In genomic region chr12:15837141-15837781, GRCh38 we compare ENCODE assay signal across 15 cellular contexts. TPM values are rescaled to one million over a fixed set of nuclear protein-coding genes. Genes with fewer than 3 reads are reported as not detected.
DNase-seq lines count a peak whose midpoint lies in the region; ATAC-seq and TF ChIP-seq lines count a peak whose summit lies in the region.
"Had no signal": no experiment of that assay in that cellular context is flagged by ENCODE, and none has a peak within 500 bp of the region (broad histone marks: within the 10 kb centered on the region; RNA-seq: fewer than 3 reads in every experiment).

No MANE protein-coding gene starts in this region.

- no peaks in the 10 kb centered on the region for H3K4me1 ChIP-seq in aorta (ENCODE audit: control insufficient read depth in 1 of 2, insufficient read depth in 2 of 2, low read length in 2 of 2)
- H3K4me1 ChIP-seq: adrenal gland, upper lobe of left lung had no signal

- WGBS in aorta, 2 donors, result 20 to 25% methylated on average over 5 of the region's 5 CpGs

- H3K9me3 ChIP-seq in aorta (ENCODE audit: control insufficient read depth, low read length), result no peaks in the 10 kb centered on the region
- H3K9me3 ChIP-seq: adrenal gland, upper lobe of left lung had no signal

- peak; percentile 80 for ATAC-seq in Right ventricle myocardium inferior
- peak; percentile 64 for ATAC-seq in aorta (ENCODE audit: low FRiP score)
- no peak for ATAC-seq in GM18505 (IDR thresholded peaks at IDR 0.05; ENCODE audit: unreplicated experiment)

- peak overlapping the region in 1 of 2 donors; percentile 26 for H3K27ac ChIP-seq in aorta (ENCODE audit: low read depth in 1 of 2, low read length in 2 of 2)
- H3K27ac ChIP-seq: adrenal gland, dorsolateral prefrontal cortex, upper lobe of left lung had no signal

- no peaks in the 10 kb centered on the region for H3K36me3 ChIP-seq in aorta (ENCODE audit: control insufficient read depth in 1 of 2, insufficient read depth in 2 of 2, low read length in 1 of 2)
- H3K36me3 ChIP-seq: adrenal gland, upper lobe of left lung had no signal

- no peak overlapping the region for H3K4me3 ChIP-seq in aorta (ENCODE audit: low read length in 2 of 2)
- H3K4me3 ChIP-seq: adrenal gland, dorsolateral prefrontal cortex, upper lobe of left lung had no signal

- intact Hi-C loops in Right ventricle myocardium inferior (cut with DNase I), result no loop called here
- intact Hi-C loops in cardiac septum (cut with DNase I), result no loop called here
- intact Hi-C loops in aorta (cut with DNase I), result loop anchor here (5.0 kb wide), 2 partner anchors 45 to 50 kb away; partner anchors contain the start of gene EPS8 (in 1 of the 2)

- no peak for TF ChIP-seq POLR2A in GM18505 (IDR thresholded peaks at IDR 0.05; ENCODE audit: borderline replicate concordance, extremely low read depth, insufficient read depth, insufficient read length)

- no peaks in the 10 kb centered on the region for H3K27me3 ChIP-seq in aorta (ENCODE audit: control insufficient read depth in 1 of 2, insufficient read depth in 2 of 2, low read length in 1 of 2)
- H3K27me3 ChIP-seq: adrenal gland, upper lobe of left lung had no signal

- DNase-seq in Right ventricle myocardium inferior (ENCODE audit: missing footprints), result no peak
- no peak for DNase-seq in cardiac septum (ENCODE audit: low spot score)
- DNase-seq in dedifferentiated amniotic fluid mesenchymal stem cell (ENCODE audit: extremely low spot score), result peak; percentile 54
- DNase-seq in hepatic stellate cell (ENCODE audit: low spot score), result peak; percentile 12
- DNase-seq in aorta, result no peak
- DNase-seq in ecto neural progenitor cell (ENCODE audit: low spot score), result no peak
- no peak for DNase-seq in stimulated activated naive CD4-positive, alpha-beta T cell (lab: John Stamatoyannopoulos, UW)
- DNase-seq: activated CD4-positive, alpha-beta memory T cell treated with anti-CD3 and anti-CD28 coated beads for 36 hours; adrenal gland; dorsolateral prefrontal cortex; foreskin melanocyte; NCI-H2081 treated with DMSO at 0.1 percent for 48 hours; NCI-H526 treated with DMSO at 0.1 percent for 48 hours; upper lobe of left lung had no signal

RNA-seq across cellular contexts. Expression of gene STRAP, which starts 44.9 kb away (rescaled TPM):
- 135 TPM for total RNA-seq in Right ventricle myocardium inferior
- total RNA-seq in cardiac septum, result 102 TPM
- 10 to 100 TPM; 62.1 to 85.2 TPM for total RNA-seq in aorta
- 100 to 1,000 TPM in 1 of 2 donors, 10 to 100 TPM in 1; 60.2 to 120 TPM for polyA plus RNA-seq in aorta

RNA-seq across cellular contexts. Expression of gene EPS8, which starts 48.1 kb away (rescaled TPM):
- total RNA-seq in Right ventricle myocardium inferior (20.7 TPM), cardiac septum (21.2 TPM), aorta (100 to 1,000 TPM; 124 to 165 TPM)
- polyA plus RNA-seq in aorta, result 100 to 1,000 TPM in 1 of 2 donors, 10 to 100 TPM in 1; 56.0 to 135 TPM

Comparison
In these comparisons a context has a peak if more than half of its experiments do, and no peak if none do; other contexts are left out.
1. DNase-seq: peak in dedifferentiated amniotic fluid mesenchymal stem cell (single experiment) and hepatic stellate cell (single experiment); none in Right ventricle myocardium inferior (single experiment), cardiac septum (single experiment), aorta (0 of 2), ecto neural progenitor cell (single experiment) and stimulated activated naive CD4-positive, alpha-beta T cell (0 of 6).
2. intact Hi-C loops: an anchor here in aorta (5.0 kb wide); none called in Right ventricle myocardium inferior and cardiac septum.